8 cellular contexts compared by ENCODE assay signal in the genomic region with DNA sequence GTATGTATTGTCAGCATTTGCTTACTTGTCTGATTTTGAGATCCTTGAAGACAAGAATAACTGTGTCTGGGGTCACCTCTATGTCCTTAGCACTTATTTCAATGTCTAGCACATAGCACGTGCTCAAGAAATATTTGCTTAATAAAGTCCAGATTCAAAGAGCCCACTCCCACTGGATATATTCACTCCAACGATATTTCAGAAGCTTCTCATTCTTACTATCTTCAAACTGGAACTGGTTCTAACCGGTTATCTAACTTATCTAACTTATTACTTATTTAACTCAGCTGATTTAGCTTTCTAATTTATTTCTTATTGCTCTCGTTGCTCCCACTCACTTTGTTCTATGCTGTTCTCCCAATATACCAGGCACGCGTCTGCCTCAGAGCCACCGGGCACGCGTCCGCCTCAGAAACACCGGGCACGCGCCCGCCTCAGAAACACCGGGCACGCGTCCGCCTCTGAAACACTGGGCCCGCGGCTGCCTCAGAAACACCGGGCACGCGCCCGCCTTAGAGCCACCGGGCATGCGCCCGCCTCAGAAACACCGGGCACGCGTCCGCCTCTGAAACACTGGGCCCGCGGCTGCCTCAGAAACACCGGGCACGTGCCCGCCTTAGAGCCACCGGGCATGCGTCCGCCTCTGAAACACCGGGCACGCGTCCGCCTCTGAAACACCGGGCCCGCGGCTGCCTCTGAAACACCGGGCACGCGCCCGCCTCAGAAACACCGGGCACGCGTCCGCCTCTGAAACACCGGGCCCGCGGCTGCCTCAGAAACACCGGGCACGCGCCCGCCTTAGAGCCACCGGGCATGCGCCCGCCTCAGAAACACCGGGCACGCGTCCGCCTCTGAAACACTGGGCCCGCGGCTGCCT. TPM values are rescaled to one million over a fixed set of nuclear protein-coding genes. Genes with fewer than 3 reads are reported as not detected.
A peak's percentile ranks its signal among the peaks of the same experiment; 100 is the strongest.
DNase-seq lines count a peak whose midpoint lies in the region; ATAC-seq, FAIRE-seq and TF ChIP-seq lines count a peak whose summit lies in the region.
"Not testable (repeated sequence)": the region's sequence is repeated elsewhere in the genome, so short reads cannot be mapped to it uniquely, and the experiment has no call there.

No MANE protein-coding gene starts in this region.

- not testable (repeated sequence) for TF ChIP-seq CTCF in progenitor cell of endocrine pancreas (IDR thresholded peaks at IDR 0.05; ENCODE audit: unreplicated experiment)

- peak; percentile 55 for ATAC-seq in stimulated activated naive CD8-positive, alpha-beta T cell treated with anti-CD3 and anti-CD28 coated beads, Interleukin-15, amount 100 ng/mL, for 72 hours

- DNase-seq in DMS 273 (lab: John Stamatoyannopoulos, UW; ENCODE audit: unreplicated experiment) (peak; percentile 91), LoVo (ENCODE audit: low spot score) (peak; percentile 26), RCC 7860 (ENCODE audit: low spot score) (peak; percentile 33), cerebellum (ENCODE audit: low spot score) (peak; percentile 59), iPS-NIHi11 (ENCODE audit: low spot score) (peak; percentile 54)
- DNase-seq in activated CD8-positive, alpha-beta memory T cell treated with anti-CD3 and anti-CD28 coated beads for 4 hours (ENCODE audit: low read depth in 2 of 2) = peak; percentile 27 to 44
- DNase-seq in progenitor cell of endocrine pancreas (ENCODE audit: low spot score, unreplicated experiment) = not testable (repeated sequence)
- peak; percentile 26 to 54 for DNase-seq in stimulated activated naive CD8-positive, alpha-beta T cell treated with anti-CD3 and anti-CD28 coated beads, Interleukin-15, amount 100 ng/mL, for 72 hours

- not testable (repeated sequence) for H3K36me3 Mint-ChIP-seq in progenitor cell of endocrine pancreas (ENCODE audit: insufficient read depth)

- H3K27me3 Mint-ChIP-seq in progenitor cell of endocrine pancreas; stimulated activated naive CD8-positive, alpha-beta T cell treated with anti-CD3 and anti-CD28 coated beads, Interleukin-15, amount 100 ng/mL, for 72 hours: not testable (repeated sequence)

- H3K4me1 Mint-ChIP-seq in progenitor cell of endocrine pancreas (ENCODE audit: low read depth) = not testable (repeated sequence)
- H3K4me1 Mint-ChIP-seq in stimulated activated naive CD8-positive, alpha-beta T cell treated with anti-CD3 and anti-CD28 coated beads, Interleukin-15, amount 100 ng/mL, for 72 hours = peaks cover 15% of the 10 kb centered on the region

- H3K4me3 Mint-ChIP-seq in progenitor cell of endocrine pancreas (ENCODE audit: low read depth) = peak overlapping the region; percentile 77
- H3K4me3 Mint-ChIP-seq in stimulated activated naive CD8-positive, alpha-beta T cell treated with anti-CD3 and anti-CD28 coated beads, Interleukin-15, amount 100 ng/mL, for 72 hours = peak overlapping the region; percentile 80 to 94

- peak; percentile 77 for FAIRE-seq in RCC 7860 (lab: Jason Lieb, UNC)

- H3K9me3 Mint-ChIP-seq in progenitor cell of endocrine pancreas (ENCODE audit: low read depth); stimulated activated naive CD8-positive, alpha-beta T cell treated with anti-CD3 and anti-CD28 coated beads, Interleukin-15, amount 100 ng/mL, for 72 hours: not testable (repeated sequence)

- H3K27ac Mint-ChIP-seq in progenitor cell of endocrine pancreas = peak overlapping the region; percentile 17
- not testable (repeated sequence) for H3K27ac Mint-ChIP-seq in stimulated activated naive CD8-positive, alpha-beta T cell treated with anti-CD3 and anti-CD28 coated beads, Interleukin-15, amount 100 ng/mL, for 72 hours

RNA-seq across cellular contexts. Expression of a gene that starts 59.1 kb away (rescaled TPM):
- total RNA-seq in cerebellum = 70.8 TPM
- 76.6 and 82.4 TPM in 2 replicates for total RNA-seq in progenitor cell of endocrine pancreas
